9 cellular contexts compared by ENCODE assay signal in the genomic region with DNA sequence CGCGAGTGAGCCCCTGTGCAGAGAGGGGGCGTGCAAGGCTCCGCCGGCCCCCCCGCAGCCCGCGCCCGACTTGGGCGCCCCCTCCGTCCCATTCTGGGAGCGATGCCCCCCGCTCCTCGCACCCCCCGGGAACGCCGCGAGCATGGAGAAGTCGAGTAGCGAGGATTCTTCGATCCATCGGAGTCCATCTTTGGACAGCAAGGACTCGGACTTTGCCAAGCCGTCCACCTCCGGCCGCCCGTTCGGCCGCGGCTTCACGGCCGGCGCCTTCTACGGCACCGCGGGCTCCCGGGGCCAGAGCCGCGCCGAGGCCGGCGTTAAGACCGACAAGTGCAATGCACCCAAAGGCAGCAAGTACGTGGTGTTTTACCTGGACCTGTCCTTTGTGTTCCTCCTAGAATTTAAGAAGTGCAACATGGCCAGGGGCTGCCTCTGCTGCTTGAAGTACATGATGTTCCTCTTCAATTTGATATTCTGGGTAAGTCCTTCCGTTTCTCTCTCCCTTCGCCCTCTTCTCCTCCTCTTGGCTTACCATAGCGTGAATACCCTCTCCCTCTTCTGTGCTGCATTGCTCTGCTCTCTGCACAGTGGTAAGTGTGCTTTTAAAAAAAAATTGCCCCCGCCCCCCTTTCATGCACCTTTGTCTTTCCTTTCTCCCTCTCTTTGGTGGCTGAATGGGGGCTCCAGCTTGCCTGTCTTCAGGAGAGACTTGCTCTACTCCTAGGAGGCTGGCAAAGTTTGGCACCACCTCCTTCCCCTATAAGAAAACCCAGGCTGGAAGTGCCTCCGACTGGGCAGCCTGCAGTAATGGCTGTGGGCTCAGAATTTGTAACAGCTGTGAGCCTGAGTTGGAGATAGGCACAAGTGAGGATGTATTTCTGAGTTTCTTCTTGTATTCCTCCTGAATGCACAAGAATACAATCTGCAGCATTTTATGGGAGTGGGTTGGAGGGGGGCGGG.
DNase-seq lines count a peak whose midpoint lies in the region; ATAC-seq, FAIRE-seq and TF ChIP-seq lines count a peak whose summit lies in the region.
"Had no signal": no experiment of that assay in that cellular context is flagged by ENCODE, and none has a peak within 500 bp of the region (broad histone marks: within the 10 kb centered on the region; RNA-seq: fewer than 3 reads in every experiment).

No MANE protein-coding gene starts in this region.

- CTCF ChIA-PET in HepG2 (lab: Yijun Ruan, JAX; ENCODE audit: low intra/inter-chr PET ratio, low total read pairs) = no interaction called here

- no peaks in the 10 kb centered on the region for H3K9me3 ChIP-seq in HepG2 (ENCODE audit: low read length)
- no peaks in the 10 kb centered on the region for H3K9me3 ChIP-seq in right lobe of liver
- no peaks in the 10 kb centered on the region for H3K9me3 ChIP-seq in aorta (ENCODE audit: control insufficient read depth, low read length)

- DNase-seq in HepG2 (ENCODE audit: low spot score) (no peak), right lobe of liver (no peak), coronary artery (ENCODE audit: low spot score) (no peak), myocyte (ENCODE audit: low read depth) (peak; percentile 32), aorta (no peak)
- DNase-seq: GDM1 had no signal

- H3K4me3 ChIP-seq in HepG2 (replicated peaks in 1 of 3; ENCODE audit: insufficient read depth in 1 of 3, low read depth in 2 of 3, low read length in 3 of 3) (peak overlapping the region in 2 of 3 experiments; percentile 26 to 33; a peak in 2 of 6 replicates), right lobe of liver (peak overlapping the region in 1 of 3 donors; percentile 21), coronary artery (peak overlapping the region; percentile 72), aorta (ENCODE audit: low read length in 2 of 2) (peak overlapping the region; percentile 49 to 63)

- POLR2A ChIA-PET in HepG2 (lab: Yijun Ruan, JAX) = no interaction called here

- no peak overlapping the region for H3K27ac ChIP-seq in HepG2 (ENCODE audit: extremely low read length, insufficient read depth, low read length)
- H3K27ac ChIP-seq in right lobe of liver = no peak overlapping the region
- peak overlapping the region in 1 of 2 donors; percentile 18 for H3K27ac ChIP-seq in coronary artery
- H3K27ac ChIP-seq in aorta (ENCODE audit: low read depth in 1 of 2, low read length in 2 of 2) = no peak overlapping the region

- H3K36me3 ChIP-seq in HepG2 (replicated peaks in 1 of 2; ENCODE audit: control insufficient read depth in 1 of 2, insufficient read depth in 2 of 2, low read length in 2 of 2) (peaks cover 1 to 6% of the 10 kb centered on the region in 2 experiments; a peak in 3 of 5 replicates), right lobe of liver (no peaks in the 10 kb centered on the region), aorta (ENCODE audit: control insufficient read depth in 1 of 2, insufficient read depth in 2 of 2, low read length in 1 of 2) (no peaks in the 10 kb centered on the region)

- TF ChIP-seq RAD21 in HepG2 (CRISPR knock-in tag; IDR thresholded peaks at IDR 0.05) = no peak

- no TSS peak for BruUV-seq in HepG2 (replicated peaks; lab: Mats Ljungman, UMichigan)

- in situ Hi-C loops in HepG2 (cut with HindIII; ENCODE audit: extremely low pct_ligation_motif_present, low pct_unique_long_range_greater_than_20kb) = loop anchor here (5.0 kb wide), 1 partner anchor 64 kb away; no protein-coding TSS in a partner anchor

- H2AFZ ChIP-seq in HepG2 (ENCODE audit: low read length) = no peak overlapping the region

- H3K27me3 ChIP-seq in HepG2 (ENCODE audit: control insufficient read depth in 1 of 2, insufficient read depth in 2 of 2, low read length in 2 of 2) (no peaks in the 10 kb centered on the region), right lobe of liver (no peaks in the 10 kb centered on the region), aorta (ENCODE audit: control insufficient read depth in 1 of 2, insufficient read depth in 2 of 2, low read length in 1 of 2) (no peaks in the 10 kb centered on the region)

- H3K4me1 ChIP-seq in HepG2 (ENCODE audit: insufficient read depth, low read length) = peaks cover 22% of the 10 kb centered on the region
- H3K4me1 ChIP-seq in right lobe of liver = no peaks in the 10 kb centered on the region
- H3K4me1 ChIP-seq in aorta (ENCODE audit: control insufficient read depth in 1 of 2, insufficient read depth in 2 of 2, low read length in 2 of 2) = peaks cover 0 to 2% of the 10 kb centered on the region in 2 donors

- H3K9ac ChIP-seq in HepG2 (ENCODE audit: insufficient read depth, low read depth, low read length) = no peak overlapping the region

- no peaks in the 10 kb centered on the region for H3K79me2 ChIP-seq in HepG2 (ENCODE audit: insufficient read depth, low read length)

- intact Hi-C loops in HepG2 (cut with micrococcal nuclease; ENCODE audit: unreplicated experiment) (no loop called here), right lobe of liver (cut with DNase I) (loop anchor here in 1 of 2 donors (10.0 kb wide), 2 partner anchors 74 to 126 kb away; a partner anchor contains a TSS), aorta (cut with DNase I) (loop anchor here (5.0 kb wide), 5 partner anchors 49 to 129 kb away; a partner anchor contains a TSS)

- WGBS in HepG2 (ENCODE audit: low lambda C conversion rate) = 94% methylated on average over 37 of the region's 50 CpGs
- WGBS in right lobe of liver (ENCODE audit: insufficient coverage, low coverage, low lambda C conversion rate, missing lambda C conversion rate) = 42% methylated on average over 23 of the region's 50 CpGs
- WGBS in aorta, 2 donors = 3 to 4% methylated on average over 45 to 50 of the region's 50 CpGs

- no peak for ATAC-seq in HepG2
- ATAC-seq in right lobe of liver = no peak
- no peak for ATAC-seq in aorta (ENCODE audit: low FRiP score)
- no peak for ATAC-seq in GM21825 (IDR thresholded peaks at IDR 0.05; ENCODE audit: unreplicated experiment)
- no peak for ATAC-seq in HG02973 (IDR thresholded peaks at IDR 0.05; ENCODE audit: unreplicated experiment)
- ATAC-seq in GM19324 (IDR thresholded peaks at IDR 0.05; ENCODE audit: low FRiP score, unreplicated experiment) = no peak

- no peak for FAIRE-seq in HepG2 (lab: Jason Lieb, UNC)

- TF ChIP-seq POLR2A in HepG2 (IDR thresholded peaks at IDR 0.05; ENCODE audit: insufficient read depth in 1 of 2, low read depth in 2 of 2, low read length in 2 of 2) (no peak), right lobe of liver (IDR thresholded peaks at IDR 0.05) (no peak)

- no peak for TF ChIP-seq EP300 in HepG2 (IDR thresholded peaks at IDR 0.05; ENCODE audit: low read depth in 2 of 2, low read length in 2 of 2)
- no peak for TF ChIP-seq EP300 in HepG2 (CRISPR knock-in tag; IDR thresholded peaks at IDR 0.05; ENCODE audit: borderline replicate concordance)

- TF ChIP-seq CTCF in HepG2 (CRISPR knock-in tag; IDR thresholded peaks at IDR 0.05) (no peak), right lobe of liver (IDR thresholded peaks at IDR 0.05) (no peak), coronary artery (IDR thresholded peaks at IDR 0.05) (no peak)

- H3K4me2 ChIP-seq in HepG2 (ENCODE audit: low read depth, low read length) = peak overlapping the region; percentile 36

- peaks cover 31% of the 10 kb centered on the region for H4K20me1 ChIP-seq in HepG2 (ENCODE audit: insufficient read depth, low read length)

TF ChIP-seq in HepG2, 621 proteins besides CTCF, POLR2A, EP300 and RAD21 (continues in another document):
- no peak for TF ChIP-seq ZNF335 (CRISPR knock-in tag; IDR thresholded peaks at IDR 0.05)
- no peak for TF ChIP-seq POGZ (CRISPR knock-in tag; IDR thresholded peaks at IDR 0.05)
- TF ChIP-seq FOXK1 (CRISPR knock-in tag; IDR thresholded peaks at IDR 0.05; ENCODE audit: borderline replicate concordance, low read depth) = no peak
- TF ChIP-seq HMG20B (CRISPR knock-in tag; conservative IDR thresholded peaks at IDR 0.05) = no peak
- TF ChIP-seq, protein P1, sequence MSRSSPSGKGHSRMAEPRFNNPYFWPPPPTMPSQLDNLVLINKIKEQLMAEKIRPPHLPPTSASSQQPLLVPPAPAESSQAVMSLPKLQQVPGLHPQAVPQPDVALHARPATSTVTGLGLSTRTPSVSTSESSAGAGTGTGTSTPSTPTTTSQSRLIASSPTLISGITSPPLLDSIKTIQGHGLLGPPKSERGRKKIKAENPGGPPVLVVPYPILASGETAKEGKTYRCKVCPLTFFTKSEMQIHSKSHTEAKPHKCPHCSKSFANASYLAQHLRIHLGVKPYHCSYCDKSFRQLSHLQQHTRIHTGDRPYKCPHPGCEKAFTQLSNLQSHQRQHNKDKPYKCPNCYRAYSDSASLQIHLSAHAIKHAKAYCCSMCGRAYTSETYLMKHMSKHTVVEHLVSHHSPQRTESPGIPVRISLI (CRISPR knock-in tag; IDR thresholded peaks at IDR 0.05; ENCODE audit: borderline replicate concordance) = no peak
- TF ChIP-seq ZNF644 (CRISPR knock-in tag; IDR thresholded peaks at IDR 0.05; ENCODE audit: low read depth) = no peak
- TF ChIP-seq, protein P2, sequence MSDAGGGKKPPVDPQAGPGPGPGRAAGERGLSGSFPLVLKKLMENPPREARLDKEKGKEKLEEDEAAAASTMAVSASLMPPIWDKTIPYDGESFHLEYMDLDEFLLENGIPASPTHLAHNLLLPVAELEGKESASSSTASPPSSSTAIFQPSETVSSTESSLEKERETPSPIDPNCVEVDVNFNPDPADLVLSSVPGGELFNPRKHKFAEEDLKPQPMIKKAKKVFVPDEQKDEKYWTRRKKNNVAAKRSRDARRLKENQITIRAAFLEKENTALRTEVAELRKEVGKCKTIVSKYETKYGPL (CRISPR knock-in tag; IDR thresholded peaks at IDR 0.05) = no peak
- no peak for TF ChIP-seq PRMT3 (CRISPR knock-in tag; IDR thresholded peaks at IDR 0.05; ENCODE audit: borderline replicate concordance, low read depth)
- TF ChIP-seq, protein P3, sequence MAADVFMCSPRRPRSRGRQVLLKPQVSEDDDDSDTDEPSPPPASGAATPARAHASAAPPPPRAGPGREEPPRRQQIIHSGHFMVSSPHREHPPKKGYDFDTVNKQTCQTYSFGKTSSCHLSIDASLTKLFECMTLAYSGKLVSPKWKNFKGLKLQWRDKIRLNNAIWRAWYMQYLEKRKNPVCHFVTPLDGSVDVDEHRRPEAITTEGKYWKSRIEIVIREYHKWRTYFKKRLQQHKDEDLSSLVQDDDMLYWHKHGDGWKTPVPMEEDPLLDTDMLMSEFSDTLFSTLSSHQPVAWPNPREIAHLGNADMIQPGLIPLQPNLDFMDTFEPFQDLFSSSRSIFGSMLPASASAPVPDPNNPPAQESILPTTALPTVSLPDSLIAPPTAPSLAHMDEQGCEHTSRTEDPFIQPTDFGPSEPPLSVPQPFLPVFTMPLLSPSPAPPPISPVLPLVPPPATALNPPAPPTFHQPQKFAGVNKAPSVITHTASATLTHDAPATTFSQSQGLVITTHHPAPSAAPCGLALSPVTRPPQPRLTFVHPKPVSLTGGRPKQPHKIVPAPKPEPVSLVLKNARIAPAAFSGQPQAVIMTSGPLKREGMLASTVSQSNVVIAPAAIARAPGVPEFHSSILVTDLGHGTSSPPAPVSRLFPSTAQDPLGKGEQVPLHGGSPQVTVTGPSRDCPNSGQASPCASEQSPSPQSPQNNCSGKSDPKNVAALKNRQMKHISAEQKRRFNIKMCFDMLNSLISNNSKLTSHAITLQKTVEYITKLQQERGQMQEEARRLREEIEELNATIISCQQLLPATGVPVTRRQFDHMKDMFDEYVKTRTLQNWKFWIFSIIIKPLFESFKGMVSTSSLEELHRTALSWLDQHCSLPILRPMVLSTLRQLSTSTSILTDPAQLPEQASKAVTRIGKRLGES (CRISPR knock-in tag; IDR thresholded peaks at IDR 0.05; ENCODE audit: borderline replicate concordance) = no peak
